25 cellular contexts compared by ENCODE assay signal in the genomic region with DNA sequence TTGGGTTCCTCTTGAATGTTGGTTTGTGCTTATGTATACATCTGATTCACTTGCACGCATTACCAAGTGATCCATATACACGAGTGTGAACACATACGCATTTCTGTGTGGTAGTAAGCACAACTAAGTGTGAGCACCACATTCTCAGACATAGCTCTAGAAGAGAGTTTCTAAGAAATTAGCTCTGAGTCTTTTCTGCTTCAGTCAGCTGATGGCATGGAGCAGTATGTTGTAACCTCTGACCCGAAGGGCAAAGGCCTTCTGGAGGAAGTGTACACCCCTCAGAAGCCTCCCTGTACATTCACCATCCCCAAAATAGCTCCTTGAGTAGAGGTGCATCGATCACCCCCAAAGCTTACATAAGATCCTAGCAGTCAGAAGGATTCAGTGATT.
A peak's percentile ranks its signal among the peaks of the same experiment; 100 is the strongest.
DNase-seq lines count a peak whose midpoint lies in the region; ATAC-seq and TF ChIP-seq lines count a peak whose summit lies in the region.
"Had no signal": no experiment of that assay in that cellular context is flagged by ENCODE, and none has a peak within 500 bp of the region (broad histone marks: within the 10 kb centered on the region; RNA-seq: fewer than 3 reads in every experiment).

No MANE protein-coding gene starts in this region.

- H3K27me3 ChIP-seq in cardiac muscle cell (no peaks in the 10 kb centered on the region), right atrium auricular region (no peaks in the 10 kb centered on the region), trophoblast cell (ENCODE audit: insufficient read depth, low read length) (no peaks in the 10 kb centered on the region)
- H3K27me3 ChIP-seq: BLaER1 had no signal

- H3K36me3 ChIP-seq in cardiac muscle cell (no peaks in the 10 kb centered on the region), right atrium auricular region (no peaks in the 10 kb centered on the region), trophoblast cell (ENCODE audit: control insufficient read depth in 1 of 2, insufficient read depth in 2 of 2, low read length in 2 of 2) (no peaks in the 10 kb centered on the region)
- H3K36me3 ChIP-seq: BLaER1, HAP-1 had no signal

- H3K9me3 Mint-ChIP-seq in endothelial cell (ENCODE audit: unreplicated experiment), result no peaks in the 10 kb centered on the region
- H3K9me3 Mint-ChIP-seq: CD4-positive, alpha-beta T cell; HFFc6; T-helper 1 cell treated with Interleukin-12 subunit alpha and Interleukin-12 subunit beta and Interleukin-4 antibody, amounts not matched to agents 30 μg/mL and 1 μg/mL, for 36 hours had no signal

- H3K27me3 Mint-ChIP-seq in endothelial cell (ENCODE audit: unreplicated experiment), result peaks cover 11% of the 10 kb centered on the region
- H3K27me3 Mint-ChIP-seq: CD4-positive, alpha-beta T cell had no signal

- H3K79me2 ChIP-seq in trophoblast cell (ENCODE audit: control insufficient read depth, insufficient read depth, low read length, poor library complexity), result no peaks in the 10 kb centered on the region

- H4K12ac ChIP-seq in trophoblast cell (ENCODE audit: low read depth, low read length), result no peak overlapping the region

- peaks cover 13% of the 10 kb centered on the region for H3K4me1 Mint-ChIP-seq in endothelial cell (ENCODE audit: unreplicated experiment)

- DNase-seq in cardiac muscle cell (ENCODE audit: low read depth in 1 of 2, low spot score in 1 of 2) (no peak), right atrium auricular region (ENCODE audit: low spot score) (no peak), NB4 (ENCODE audit: low read depth) (peak; percentile 7), endothelial cell (ENCODE audit: low spot score) (no peak), trophoblast cell (no peak), COLO668 (lab: John Stamatoyannopoulos, UW; ENCODE audit: unreplicated experiment) (no peak)
- DNase-seq: CD4-positive, alpha-beta T cell; COR-L47; GOT3; KG1; NCI-H2029; NCI-H446 treated with DMSO at 0.1 percent for 48 hours; NCI-H526; NCI-H82; NK-92 treated with Interleukin-12 subunit alpha and Interleukin-12 subunit beta, amount 100 ng/mL, for 24 hours; SHP77; SW 1271 had no signal

- no peak overlapping the region for H3K4me2 ChIP-seq in trophoblast cell (ENCODE audit: low read length)
- H3K4me2 ChIP-seq: BLaER1 had no signal

- H2BK120ac ChIP-seq in trophoblast cell (ENCODE audit: insufficient read depth, low read length, poor library complexity), result peak overlapping the region; percentile 25

- no peak overlapping the region for H2BK5ac ChIP-seq in trophoblast cell (ENCODE audit: low read depth, low read length, poor library complexity)

- H3K4me1 ChIP-seq in cardiac muscle cell (ENCODE audit: low read depth), result peaks cover 53% of the 10 kb centered on the region
- H3K4me1 ChIP-seq in right atrium auricular region, result no peaks in the 10 kb centered on the region
- peaks cover 21 to 33% of the 10 kb centered on the region in 2 experiments for H3K4me1 ChIP-seq in trophoblast cell (ENCODE audit: control insufficient read depth in 1 of 2, insufficient read depth in 2 of 2, low read length in 2 of 2)
- H3K4me1 ChIP-seq: HAP-1 had no signal

- no peak overlapping the region for H3K18ac ChIP-seq in trophoblast cell (ENCODE audit: low read length)

- WGBS in trophoblast cell (ENCODE audit: extremely low coverage, insufficient coverage, insufficient read length), result no CpG with 5 or more reads among the region's 5 CpGs

- H3K79me1 ChIP-seq in trophoblast cell (ENCODE audit: low read length), result peaks cover 17% of the 10 kb centered on the region

- TF ChIP-seq CTCF in cardiac muscle cell (IDR thresholded peaks at IDR 0.05; ENCODE audit: low read depth, low read length), result no peak
- TF ChIP-seq CTCF in right atrium auricular region (IDR thresholded peaks at IDR 0.05), result no peak
- TF ChIP-seq CTCF in NB4 (IDR thresholded peaks at IDR 0.05; ENCODE audit: low read depth, low read length), result no peak
- TF ChIP-seq CTCF in endothelial cell (IDR thresholded peaks at IDR 0.05; ENCODE audit: unreplicated experiment), result no peak

- peak overlapping the region; percentile 59 for H4K91ac ChIP-seq in trophoblast cell (ENCODE audit: low read depth, low read length)

- H2AFZ ChIP-seq in trophoblast cell (ENCODE audit: insufficient read depth, low read length, poor library complexity), result no peak overlapping the region

- H4K8ac ChIP-seq in trophoblast cell (ENCODE audit: low read depth, low read length), result peak overlapping the region; percentile 31

- TF ChIP-seq POLR2A in NB4 (IDR thresholded peaks at IDR 0.05; ENCODE audit: extremely low read depth, insufficient read length), result no peak

- peak overlapping the region; percentile 39 for H3K14ac ChIP-seq in trophoblast cell (ENCODE audit: low read length)

- no peak overlapping the region for H3K23ac ChIP-seq in trophoblast cell (ENCODE audit: low read length)

- H3K9me3 ChIP-seq in cardiac muscle cell (ENCODE audit: low read depth) (no peaks in the 10 kb centered on the region), right atrium auricular region (no peaks in the 10 kb centered on the region), trophoblast cell (ENCODE audit: insufficient read depth, low read depth, low read length) (no peaks in the 10 kb centered on the region)
- H3K9me3 ChIP-seq: BLaER1, HAP-1 had no signal

- H3K27ac ChIP-seq in cardiac muscle cell, result peak overlapping the region; percentile 91
- no peak overlapping the region for H3K27ac ChIP-seq in right atrium auricular region
- peak overlapping the region; percentile 77 for H3K27ac ChIP-seq in trophoblast cell (ENCODE audit: low read depth, low read length)
- H3K27ac ChIP-seq: BLaER1, RWPE1 had no signal

- H3K9ac ChIP-seq in trophoblast cell (ENCODE audit: low read length), result no peak overlapping the region
- H3K9ac ChIP-seq: BLaER1 had no signal

- no peak overlapping the region for H3K4ac ChIP-seq in trophoblast cell (ENCODE audit: low read depth, low read length)

- ATAC-seq in HG03521 (IDR thresholded peaks at IDR 0.05; ENCODE audit: unreplicated experiment) (no peak), GM21367 (IDR thresholded peaks at IDR 0.05; ENCODE audit: unreplicated experiment) (no peak)
- ATAC-seq: Panc1 had no signal

- H3K27ac Mint-ChIP-seq in endothelial cell (ENCODE audit: unreplicated experiment), result peak overlapping the region; percentile 6
- H3K27ac Mint-ChIP-seq: HFFc6; T-helper 1 cell treated with Interleukin-12 subunit alpha and Interleukin-12 subunit beta and Interleukin-4 antibody, amounts not matched to agents 30 μg/mL and 1 μg/mL, for 36 hours had no signal

- H3K4me3 ChIP-seq in cardiac muscle cell (no peak overlapping the region), right atrium auricular region (no peak overlapping the region), NB4 (ENCODE audit: low read depth, low read length) (no peak overlapping the region), trophoblast cell (ENCODE audit: low read depth, low read length) (no peak overlapping the region)
- H3K4me3 ChIP-seq: BLaER1, HAP-1 had no signal

- H3K4me3 Mint-ChIP-seq in endothelial cell (ENCODE audit: unreplicated experiment), result no peak overlapping the region
- H3K4me3 Mint-ChIP-seq: CD4-positive, alpha-beta T cell; HFFc6; T-helper 1 cell treated with Interleukin-12 subunit alpha and Interleukin-12 subunit beta and Interleukin-4 antibody, amounts not matched to agents 30 μg/mL and 1 μg/mL, for 36 hours had no signal

- H3K36me3 Mint-ChIP-seq in endothelial cell (ENCODE audit: low read depth, unreplicated experiment), result no peaks in the 10 kb centered on the region

- H2AK5ac ChIP-seq in trophoblast cell (ENCODE audit: low read length), result peak overlapping the region; percentile 55

- H2BK12ac ChIP-seq in trophoblast cell (ENCODE audit: low read length), result peak overlapping the region; percentile 63

Comparison
In these comparisons a context has a peak if more than half of its experiments do, and no peak if none do; other contexts are left out.
1. H3K27ac ChIP-seq: peak in cardiac muscle cell (single experiment) and trophoblast cell (single experiment); none in right atrium auricular region (0 of 2).